ENCODE assay signal across 8 cellular contexts in the genomic region with DNA sequence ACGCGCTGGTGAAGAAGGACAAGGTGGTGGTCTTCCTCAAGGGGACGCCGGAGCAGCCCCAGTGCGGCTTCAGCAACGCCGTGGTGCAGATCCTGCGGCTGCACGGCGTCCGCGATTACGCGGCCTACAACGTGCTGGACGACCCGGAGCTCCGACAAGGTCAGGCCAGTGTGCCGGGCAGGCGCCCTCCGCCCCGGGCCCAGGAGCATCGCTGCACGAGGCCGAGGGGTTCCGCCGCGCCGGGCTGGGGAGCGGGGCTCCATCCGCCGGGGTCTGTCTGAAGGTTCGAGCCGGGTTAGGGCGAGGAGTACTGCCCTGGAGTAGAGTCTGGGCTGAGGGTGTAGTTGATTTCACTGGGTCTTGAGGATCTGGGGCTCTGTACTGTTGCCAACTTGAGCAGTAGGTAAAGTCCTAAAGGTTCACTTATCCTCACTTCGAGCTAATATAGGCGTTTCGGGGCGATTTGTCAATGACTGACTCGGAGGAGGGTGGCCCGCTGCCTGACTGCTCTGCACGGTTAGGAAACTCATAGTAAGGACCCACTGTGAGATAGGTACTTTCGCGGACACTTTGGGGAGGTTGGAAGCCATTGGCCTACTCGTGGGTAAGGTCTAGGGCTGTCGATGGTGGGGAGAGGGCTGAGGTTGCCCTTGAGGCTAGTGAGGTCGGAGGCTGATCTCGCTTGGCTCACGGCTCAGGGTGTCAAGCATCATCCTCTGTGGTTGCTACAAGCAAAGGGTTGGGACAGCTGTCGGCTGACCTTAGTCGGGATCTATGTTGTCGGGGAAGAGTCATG. TPM values are rescaled to one million over a fixed set of nuclear protein-coding genes. Genes with fewer than 3 reads are reported as not detected.
A peak's percentile ranks its signal among the peaks of the same experiment; 100 is the strongest.
DNase-seq lines count a peak whose midpoint lies in the region; ATAC-seq, FAIRE-seq and TF ChIP-seq lines count a peak whose summit lies in the region.

No MANE protein-coding gene starts in this region.

- FAIRE-seq in bronchial epithelial cell (lab: Jason Lieb, UNC) (no peak), HTR-8/SVneo (lab: Jason Lieb, UNC) (no peak)

- H3K4me2 ChIP-seq in KMS-11, result peak overlapping the region; percentile 76

- peaks cover 86% of the 10 kb centered on the region for H3K79me2 ChIP-seq in KMS-11 (ENCODE audit: insufficient read depth, low read depth)

- H3K36me3 ChIP-seq in KMS-11 (ENCODE audit: insufficient read depth) (no peaks in the 10 kb centered on the region), bronchial epithelial cell (ENCODE audit: control insufficient read depth, insufficient read depth, low read length) (no peaks in the 10 kb centered on the region), mucosa of descending colon (ENCODE audit: low read depth) (peaks cover 4% of the 10 kb centered on the region)

- H3K4me3 ChIP-seq in KMS-11 (IDR thresholded peaks at IDR 0.05; ENCODE audit: insufficient read depth, low read depth, low read length), result no peak overlapping the region
- H3K4me3 ChIP-seq in bronchial epithelial cell (ENCODE audit: low read depth, low read length), result peak overlapping the region; percentile 73
- peak overlapping the region; percentile 93 for H3K4me3 ChIP-seq in mucosa of descending colon

- H3K9ac ChIP-seq in KMS-11, result peak overlapping the region; percentile 66; the same call in 1 of the 2 replicates

- H3K9me3 ChIP-seq in mucosa of descending colon, result no peaks in the 10 kb centered on the region

- intact Hi-C loops in mucosa of descending colon (cut with DNase I, micrococcal nuclease), result no loop called here

- H3K27me3 ChIP-seq in KMS-11 (ENCODE audit: insufficient read depth, low read depth) (no peaks in the 10 kb centered on the region), bronchial epithelial cell (ENCODE audit: control insufficient read depth, insufficient read depth, low read length) (no peaks in the 10 kb centered on the region)

- no peak for TF ChIP-seq CTCF in KMS-11 (conservative IDR thresholded peaks at IDR 0.05; ENCODE audit: low read depth, low read length)
- TF ChIP-seq CTCF in bronchial epithelial cell (IDR thresholded peaks at IDR 0.05; ENCODE audit: insufficient read depth, low read length, severe bottlenecking), result no peak
- TF ChIP-seq CTCF in mucosa of descending colon (IDR thresholded peaks at IDR 0.05), result no peak

- no peaks in the 10 kb centered on the region for H4K20me1 ChIP-seq in KMS-11 (ENCODE audit: insufficient read depth)

- DNase-seq in AG08396 (ENCODE audit: low spot score) (peak; percentile 51), bronchial epithelial cell (ENCODE audit: low read depth) (no peak), mucosa of descending colon (peak in 2 of 3 donors; percentile 34 to 46), HPDE6-E6E7 (ENCODE audit: extremely low spot score) (no peak), HTR-8/SVneo (ENCODE audit: insufficient read length, low spot score) (no peak)

- H3K4me1 ChIP-seq in KMS-11 (ENCODE audit: low read depth, poor library complexity, severe bottlenecking) (peaks cover 26% of the 10 kb centered on the region), mucosa of descending colon (ENCODE audit: low read depth) (peaks cover 45% of the 10 kb centered on the region)

- peak overlapping the region; percentile 26; the same call in 1 of the 2 replicates for H3K27ac ChIP-seq in KMS-11

- peak; percentile 3 for ATAC-seq in GM18517 (IDR thresholded peaks at IDR 0.05; ENCODE audit: unreplicated experiment)
- no peak for ATAC-seq in mucosa of descending colon
- ATAC-seq in GM18873 (IDR thresholded peaks at IDR 0.05; ENCODE audit: low FRiP score, unreplicated experiment), result no peak

- H2AFZ ChIP-seq in KMS-11 (ENCODE audit: low read depth), result peak overlapping the region; percentile 30; the same call in 1 of the 2 replicates

RNA-seq across cellular contexts. Expression of a gene that starts 0.6 kb away (rescaled TPM):
- 41.6 and 74.8 TPM in 2 replicates for total RNA-seq in bronchial epithelial cell
- total RNA-seq in mucosa of descending colon, result 10 to 100 TPM; 43.9 to 45.8 (median 45.4) TPM

RNA-seq across cellular contexts. Expression of a gene that starts 19.0 kb away (rescaled TPM):
- total RNA-seq in bronchial epithelial cell (4.6 and 5.3 TPM in 2 replicates), mucosa of descending colon (10 to 100 TPM; 13.8 to 16.4 (median 13.9) TPM)

Comparison
In these comparisons a context has a peak if more than half of its experiments do, and no peak if none do; other contexts are left out.
1. DNase-seq: peak in AG08396 (single experiment) and mucosa of descending colon (2 of 3); none in bronchial epithelial cell (single experiment), HPDE6-E6E7 (single experiment) and HTR-8/SVneo (single experiment).